Comparison of ENCODE assay signal across 25 cellular contexts in the genomic region with DNA sequence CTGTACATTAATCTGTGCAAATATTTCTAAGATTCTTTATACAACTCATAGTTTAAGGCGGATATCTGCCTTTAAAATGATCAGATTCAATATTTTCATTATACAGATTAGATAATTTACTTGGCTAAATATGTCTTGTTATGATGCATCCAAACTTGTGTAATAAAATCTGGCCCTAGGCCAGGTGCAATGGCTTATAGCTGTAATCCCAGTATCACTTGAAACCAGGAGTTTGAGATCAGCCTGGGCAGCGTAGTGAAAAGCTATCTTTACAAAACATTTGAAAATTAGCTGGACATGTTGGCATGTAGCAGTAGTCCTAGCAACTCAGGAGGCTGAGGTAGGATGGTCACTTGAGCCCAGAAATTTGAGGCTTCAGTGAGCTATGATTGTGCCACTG.
"Had no signal": no experiment of that assay in that cellular context is flagged by ENCODE, and none has a peak within 500 bp of the region (broad histone marks: within the 10 kb centered on the region; RNA-seq: fewer than 3 reads in every experiment).

No MANE protein-coding gene starts in this region.

- H3K4me3 Mint-ChIP-seq: activated CD4-positive, alpha-beta memory T cell treated with anti-CD3 and anti-CD28 coated beads for 36 hours; activated CD4-positive, alpha-beta T cell treated with anti-CD3 and anti-CD28 coated beads, Interleukin-2, amount 10 ng/mL, durations not matched to agents 24 days and 14 days; activated naive CD4-positive, alpha-beta T cell treated with anti-CD3 and anti-CD28 coated beads for 36 hours; activated naive CD8-positive, alpha-beta T cell treated with anti-CD3 and anti-CD28 coated beads for 36 hours; activated T-helper 1 cell treated with anti-CD3 and anti-CD28 coated beads, Interleukin-12 subunit alpha, Interleukin-12 subunit beta, Interleukin-2, Interleukin-4 antibody, amounts not matched to agents 30 ng/mL and 10 ng/mL and 1 ng/mL, durations not matched to agents 14 hours and 24 hours and 36 hours; brain; nephron had no signal

- H3K9me3 ChIP-seq: ascending aorta, esophagus muscularis mucosa, testis had no signal

- DNase-seq: activated CD4-positive, alpha-beta memory T cell treated with anti-CD3 and anti-CD28 coated beads for 36 hours; activated CD4-positive, alpha-beta T cell treated with anti-CD3 and anti-CD28 coated beads, Interleukin-2, amount 10 ng/mL, durations not matched to agents 24 days and 14 days; activated CD8-positive, alpha-beta memory T cell treated with anti-CD3 and anti-CD28 coated beads, Interleukin-2, amount 50 U/mL, for 4 hours; activated effector memory CD4-positive, alpha-beta T cell treated with anti-CD3 and anti-CD28 coated beads, Interleukin-2, amount 50 U/mL, for 16 hours; activated naive CD4-positive, alpha-beta T cell treated with anti-CD3 and anti-CD28 coated beads for 36 hours; activated naive CD8-positive, alpha-beta T cell treated with anti-CD3 and anti-CD28 coated beads for 36 hours; activated T-cell treated with anti-CD3 and anti-CD28 coated beads, Interleukin-2, amount 50 U/mL, for 1 hour; left ventricle myocardium superior; stimulated activated CD4-positive, alpha-beta T cell treated with anti-CD3 and anti-CD28 coated beads, Interleukin-12 subunit alpha, Interleukin-12 subunit beta, amount 100 ng/mL, for 4 hours; stimulated activated CD4-positive, alpha-beta T cell treated with anti-CD3 and anti-CD28 coated beads, Interleukin-4, amount 100 ng/mL, for 1 hour; stimulated activated naive CD8-positive, alpha-beta T cell treated with anti-CD3 and anti-CD28 coated beads, Interleukin-15, Interleukin-2, amounts not matched to agents 100 U/mL and 50 U/mL, for 24 hours; T1000; testis; trophoblast cell; WERI-Rb-1 had no signal

- H3K27ac Mint-ChIP-seq: activated CD4-positive, alpha-beta memory T cell treated with anti-CD3 and anti-CD28 coated beads for 36 hours; activated CD4-positive, alpha-beta T cell treated with anti-CD3 and anti-CD28 coated beads, Interleukin-2, amount 10 ng/mL, durations not matched to agents 24 days and 14 days; activated naive CD4-positive, alpha-beta T cell treated with anti-CD3 and anti-CD28 coated beads for 36 hours; activated naive CD8-positive, alpha-beta T cell treated with anti-CD3 and anti-CD28 coated beads for 36 hours; activated T-helper 1 cell treated with anti-CD3 and anti-CD28 coated beads, Interleukin-12 subunit alpha, Interleukin-12 subunit beta, Interleukin-2, Interleukin-4 antibody, amounts not matched to agents 30 ng/mL and 10 ng/mL and 1 ng/mL, durations not matched to agents 14 hours and 24 hours and 36 hours; brain; nephron; progenitor cell of endocrine pancreas had no signal

- H3K27ac ChIP-seq: adrenal gland, ascending aorta, esophagus muscularis mucosa, skin epidermis, testis, WERI-Rb-1 had no signal

- H3K4me1 ChIP-seq: adrenal gland, ascending aorta, esophagus muscularis mucosa, testis had no signal

- H3K36me3 Mint-ChIP-seq: activated CD4-positive, alpha-beta memory T cell treated with anti-CD3 and anti-CD28 coated beads for 36 hours; activated naive CD8-positive, alpha-beta T cell treated with anti-CD3 and anti-CD28 coated beads for 36 hours; brain had no signal

- H3K36me3 ChIP-seq: adrenal gland, ascending aorta, esophagus muscularis mucosa, WERI-Rb-1 had no signal

- ATAC-seq: activated CD4-positive, CD25-positive, alpha-beta regulatory T cell treated with anti-CD3 and anti-CD28 coated beads, Interleukin-2, amount 50 U/mL, for 24 hours; left ventricle myocardium superior; sciatic nerve; stimulated activated naive CD8-positive, alpha-beta T cell treated with anti-CD3 and anti-CD28 coated beads, Interleukin-15, Interleukin-2, amounts not matched to agents 100 U/mL and 50 U/mL, for 24 hours had no signal

- H3K4me1 Mint-ChIP-seq: activated CD4-positive, alpha-beta T cell treated with anti-CD3 and anti-CD28 coated beads, Interleukin-2, amount 10 ng/mL, durations not matched to agents 24 days and 14 days; activated naive CD8-positive, alpha-beta T cell treated with anti-CD3 and anti-CD28 coated beads for 36 hours; brain; nephron had no signal

- H3K4me3 ChIP-seq: adrenal gland, ascending aorta, esophagus muscularis mucosa, skin epidermis, testis had no signal

- H3K27me3 ChIP-seq: adrenal gland, ascending aorta, esophagus muscularis mucosa, testis had no signal

- H3K9me3 Mint-ChIP-seq: activated CD4-positive, alpha-beta memory T cell treated with anti-CD3 and anti-CD28 coated beads for 36 hours; activated CD4-positive, alpha-beta T cell treated with anti-CD3 and anti-CD28 coated beads, Interleukin-2, amount 10 ng/mL, durations not matched to agents 24 days and 14 days; activated T-helper 1 cell treated with anti-CD3 and anti-CD28 coated beads, Interleukin-12 subunit alpha, Interleukin-12 subunit beta, Interleukin-2, Interleukin-4 antibody, amounts not matched to agents 30 ng/mL and 10 ng/mL and 1 ng/mL, durations not matched to agents 14 hours and 24 hours and 36 hours; brain; nephron had no signal

- H3K27me3 Mint-ChIP-seq: activated CD4-positive, alpha-beta memory T cell treated with anti-CD3 and anti-CD28 coated beads for 36 hours; activated CD4-positive, alpha-beta T cell treated with anti-CD3 and anti-CD28 coated beads, Interleukin-2, amount 10 ng/mL, durations not matched to agents 24 days and 14 days; activated naive CD8-positive, alpha-beta T cell treated with anti-CD3 and anti-CD28 coated beads for 36 hours; brain; progenitor cell of endocrine pancreas had no signal
